Comparison of ENCODE assay signal across 8 cellular contexts in the genomic region with DNA sequence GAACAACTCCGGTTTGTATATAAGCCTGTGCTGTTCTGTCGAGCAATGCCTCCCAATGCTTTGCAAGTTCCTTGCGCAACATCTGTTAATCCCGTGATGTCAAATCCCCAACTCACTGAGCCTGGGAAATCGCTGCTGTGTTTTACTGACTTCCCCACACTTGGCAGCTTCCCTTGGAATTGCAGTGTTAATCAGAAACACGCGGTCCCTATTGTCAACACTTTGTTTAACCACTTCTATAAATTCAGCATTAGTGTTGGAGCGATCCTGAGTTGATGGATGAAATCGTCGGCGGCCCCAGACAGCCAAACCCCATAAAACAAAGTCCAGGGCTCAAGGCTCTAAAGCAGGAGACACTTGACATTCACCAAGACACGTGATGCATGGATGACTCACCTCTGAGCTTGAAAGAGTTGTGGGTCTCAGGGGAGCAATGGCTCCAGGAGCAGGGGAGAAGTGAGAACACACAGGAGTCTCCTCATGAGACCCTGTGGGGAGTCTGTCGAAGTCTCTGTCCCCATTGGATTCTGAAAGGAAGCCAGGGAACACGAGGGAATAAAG.
DNase-seq lines count a peak whose midpoint lies in the region; ATAC-seq and TF ChIP-seq lines count a peak whose summit lies in the region.

No MANE protein-coding gene starts in this region.

- no peak overlapping the region for H3K9ac ChIP-seq in DND-41 (ENCODE audit: low read depth, low read length)
- no peak overlapping the region for H3K9ac ChIP-seq in rectal smooth muscle tissue (ENCODE audit: low read length)

- no peak overlapping the region for H3K27ac ChIP-seq in DND-41 (ENCODE audit: low read length)
- H3K27ac ChIP-seq in Peyer's patch, result peak overlapping the region in 3 of 4 donors; percentile 5 to 76 (median 74)
- H3K27ac ChIP-seq in rectal smooth muscle tissue (ENCODE audit: low read depth, low read length), result peak overlapping the region; percentile 75
- no peak overlapping the region for H3K27ac ChIP-seq in OCI-LY7 (ENCODE audit: low read depth, low read length, poor library complexity, severe bottlenecking)
- peak overlapping the region in 1 of 59 donors; percentile 29 for H3K27ac ChIP-seq in dorsolateral prefrontal cortex

- H3K9me3 Mint-ChIP-seq in activated CD4-positive, alpha-beta memory T cell treated with anti-CD3 and anti-CD28 coated beads, Interleukin-2, amount 10 ng/mL, durations not matched to agents 7 days and 5 days, result no peaks in the 10 kb centered on the region

- intact Hi-C loops in OCI-LY7 (cut with micrococcal nuclease; ENCODE audit: unreplicated experiment) (no loop called here), dorsolateral prefrontal cortex (cut with DNase I) (no loop called here)

- H3K79me2 ChIP-seq in DND-41 (ENCODE audit: insufficient read depth, low read length), result no peaks in the 10 kb centered on the region
- H3K79me2 ChIP-seq in OCI-LY7 (ENCODE audit: insufficient read depth, low read depth, low read length), result no peaks in the 10 kb centered on the region

- H3K4me1 Mint-ChIP-seq in activated CD4-positive, alpha-beta memory T cell treated with anti-CD3 and anti-CD28 coated beads, Interleukin-2, amount 10 ng/mL, durations not matched to agents 7 days and 5 days, result no peaks in the 10 kb centered on the region

- no peak for TF ChIP-seq CTCF in DND-41 (IDR thresholded peaks at IDR 0.05; ENCODE audit: borderline replicate concordance, extremely low read depth, low read length, poor library complexity, severe bottlenecking)
- no peak for TF ChIP-seq CTCF in Peyer's patch (IDR thresholded peaks at IDR 0.05)
- no peak for TF ChIP-seq CTCF in OCI-LY7 (conservative IDR thresholded peaks at IDR 0.05; ENCODE audit: low read length)
- no peak for TF ChIP-seq CTCF in GM10248 (IDR thresholded peaks at IDR 0.05; ENCODE audit: control extremely low read depth, extremely low read depth, low read depth, missing control alignments)
- TF ChIP-seq CTCF in dorsolateral prefrontal cortex (IDR thresholded peaks at IDR 0.05 in 54 of 56, conservative IDR thresholded peaks at IDR 0.05 in 2 of 56; ENCODE audit: low read depth in 1 of 56, partially characterized antibody in 56 of 56), result no peak

- H3K27me3 Mint-ChIP-seq in activated CD4-positive, alpha-beta memory T cell treated with anti-CD3 and anti-CD28 coated beads, Interleukin-2, amount 10 ng/mL, durations not matched to agents 7 days and 5 days, result peaks cover 6% of the 10 kb centered on the region

- POLR2A ChIA-PET in OCI-LY7 (lab: Charles Lee) (no interaction called here), GM10248 (lab: Yijun Ruan, JAX) (no interaction called here)
- POLR2A ChIA-PET in activated CD4-positive, alpha-beta memory T cell treated with anti-CD3 and anti-CD28 coated beads, Interleukin-2, amount 10 ng/mL, durations not matched to agents 7 days and 5 days (lab: Charles Lee), result no interaction called here

- TF ChIP-seq POLR2A in Peyer's patch (IDR thresholded peaks at IDR 0.05), result no peak

- H3K4me2 ChIP-seq in DND-41 (ENCODE audit: insufficient read depth, low read length) (no peak overlapping the region), OCI-LY7 (ENCODE audit: low read length) (no peak overlapping the region)

- H3K4me3 Mint-ChIP-seq in activated CD4-positive, alpha-beta memory T cell treated with anti-CD3 and anti-CD28 coated beads, Interleukin-2, amount 10 ng/mL, durations not matched to agents 7 days and 5 days, result no peak overlapping the region

- H2AFZ ChIP-seq in DND-41 (ENCODE audit: low read depth, low read length), result no peak overlapping the region
- H2AFZ ChIP-seq in OCI-LY7 (ENCODE audit: low read length), result no peak overlapping the region

- ATAC-seq in DND-41 (ENCODE audit: insufficient read depth, low read depth), result no peak

- H3K27me3 ChIP-seq in DND-41 (ENCODE audit: insufficient read depth, low read length, poor library complexity) (peaks cover 2% of the 10 kb centered on the region), Peyer's patch (no peaks in the 10 kb centered on the region), rectal smooth muscle tissue (ENCODE audit: control insufficient read depth, insufficient read depth, low read length) (no peaks in the 10 kb centered on the region), dorsolateral prefrontal cortex (peaks cover 0 to 13% (median 0%) of the 10 kb centered on the region in 45 donors)

- H3K36me3 ChIP-seq in DND-41 (ENCODE audit: insufficient read depth, low read length), result no peaks in the 10 kb centered on the region
- no peaks in the 10 kb centered on the region for H3K36me3 ChIP-seq in Peyer's patch
- H3K36me3 ChIP-seq in rectal smooth muscle tissue (ENCODE audit: control insufficient read depth, insufficient read depth, low read length), result no peaks in the 10 kb centered on the region
- H3K36me3 ChIP-seq in OCI-LY7 (ENCODE audit: insufficient read depth, low read length), result no peaks in the 10 kb centered on the region

- no TSS peak for BruUV-seq in OCI-LY7 (replicated peaks; lab: Mats Ljungman, UMichigan)

- H3K4me1 ChIP-seq in DND-41 (ENCODE audit: insufficient read depth, low read length), result no peaks in the 10 kb centered on the region
- peaks cover 0 to 12% (median 0%) of the 10 kb centered on the region in 4 donors for H3K4me1 ChIP-seq in Peyer's patch
- H3K4me1 ChIP-seq in rectal smooth muscle tissue (ENCODE audit: control insufficient read depth, insufficient read depth, low read length), result peaks cover 27% of the 10 kb centered on the region
- peaks cover 3% of the 10 kb centered on the region for H3K4me1 ChIP-seq in OCI-LY7 (ENCODE audit: insufficient read depth, low read length, poor library complexity, severe bottlenecking)

- H3K4me3 ChIP-seq in DND-41 (ENCODE audit: low read depth in 1 of 2, low read length in 2 of 2) (no peak overlapping the region), Peyer's patch (no peak overlapping the region), rectal smooth muscle tissue (ENCODE audit: low read length) (no peak overlapping the region), OCI-LY7 (ENCODE audit: low read depth, low read length, poor library complexity, severe bottlenecking) (no peak overlapping the region), dorsolateral prefrontal cortex (no peak overlapping the region)

- DNase-seq in DND-41 (peak; percentile 8), Peyer's patch (peak in 2 of 3 donors; percentile 18 to 84), fibroblast of the conjunctiva (ENCODE audit: low read depth) (peak; percentile 98), OCI-LY7 (ENCODE audit: low spot score) (no peak), GM10248 (ENCODE audit: extremely low spot score) (no peak), dorsolateral prefrontal cortex (no peak)
- no peak for DNase-seq in activated CD4-positive, alpha-beta memory T cell treated with anti-CD3 and anti-CD28 coated beads, Interleukin-2, amount 10 ng/mL, durations not matched to agents 7 days and 5 days

- H3K27ac Mint-ChIP-seq in activated CD4-positive, alpha-beta memory T cell treated with anti-CD3 and anti-CD28 coated beads, Interleukin-2, amount 10 ng/mL, durations not matched to agents 7 days and 5 days, result no peak overlapping the region

- no peaks in the 10 kb centered on the region for H3K9me3 ChIP-seq in DND-41 (ENCODE audit: insufficient read depth, low read length, severe bottlenecking)
- H3K9me3 ChIP-seq in Peyer's patch, result no peaks in the 10 kb centered on the region
- H3K9me3 ChIP-seq in OCI-LY7 (ENCODE audit: low read length), result no peaks in the 10 kb centered on the region

- CTCF ChIA-PET in OCI-LY7 (lab: Charles Lee; ENCODE audit: unreplicated experiment), result no interaction called here
- CTCF ChIA-PET in GM10248 (lab: Yijun Ruan, JAX), result no interaction called here
- CTCF ChIA-PET in activated CD4-positive, alpha-beta memory T cell treated with anti-CD3 and anti-CD28 coated beads, Interleukin-2, amount 10 ng/mL, durations not matched to agents 7 days and 5 days (lab: Charles Lee), result no interaction called here

- H3K9me2 ChIP-seq in OCI-LY7 (ENCODE audit: insufficient read depth, low read length), result no peaks in the 10 kb centered on the region

- H4K20me1 ChIP-seq in DND-41 (ENCODE audit: insufficient read depth, low read length), result no peaks in the 10 kb centered on the region; the same call in 1 of the 2 replicates
- no peaks in the 10 kb centered on the region for H4K20me1 ChIP-seq in OCI-LY7 (ENCODE audit: insufficient read depth, low read length)

- H3K36me3 Mint-ChIP-seq in activated CD4-positive, alpha-beta memory T cell treated with anti-CD3 and anti-CD28 coated beads, Interleukin-2, amount 10 ng/mL, durations not matched to agents 7 days and 5 days (ENCODE audit: low read depth), result no peaks in the 10 kb centered on the region

Comparison
In these comparisons a context has a peak if more than half of its experiments do, and no peak if none do; other contexts are left out.
1. DNase-seq: peak in DND-41 (single experiment), Peyer's patch (2 of 3) and fibroblast of the conjunctiva (single experiment); none in OCI-LY7 (single experiment), GM10248 (single experiment), dorsolateral prefrontal cortex (0 of 10) and activated CD4-positive, alpha-beta memory T cell treated with anti-CD3 and anti-CD28 coated beads, Interleukin-2, amount 10 ng/mL, durations not matched to agents 7 days and 5 days (single experiment).
2. H3K27ac ChIP-seq: peak in Peyer's patch (3 of 4) and rectal smooth muscle tissue (single experiment); none in DND-41 (single experiment) and OCI-LY7 (single experiment).